Comparison of ENCODE assay signal across 2 cellular contexts in genomic region chr6:84791927-84792326, GRCh38.
TF ChIP-seq lines count a peak whose summit lies in the region.

No MANE protein-coding gene starts in this region.

TF ChIP-seq in GM23338, 12 proteins besides CTCF, POLR2A, EP300 and RAD21:
- no peak for TF ChIP-seq EZH2 (IDR thresholded peaks at IDR 0.05; ENCODE audit: low read depth, unreplicated experiment)
- TF ChIP-seq CREB1 (CRISPR knock-in tag; IDR thresholded peaks at IDR 0.05; ENCODE audit: low read depth) = no peak
- no peak for TF ChIP-seq ZNF114 (CRISPR knock-in tag; IDR thresholded peaks at IDR 0.05)
- no peak for TF ChIP-seq REST (IDR thresholded peaks at IDR 0.05; ENCODE audit: unreplicated experiment)
- no peak for TF ChIP-seq ZNF331 (CRISPR knock-in tag; IDR thresholded peaks at IDR 0.05; ENCODE audit: low read depth)
- TF ChIP-seq EZH2phosphoT487 (IDR thresholded peaks at IDR 0.05; ENCODE audit: unreplicated experiment) = no peak

TF ChIP-seq in K562, 482 proteins besides CTCF, POLR2A, EP300 and RAD21:
- TF ChIP-seq PKNOX1 (IDR thresholded peaks at IDR 0.05) = peak; percentile 53; the same call in 1 of the 2 replicates
- peak; percentile 59 for TF ChIP-seq MEIS2 (IDR thresholded peaks at IDR 0.05; ENCODE audit: partially characterized antibody)
- TF ChIP-seq CUX1 (CRISPR knock-in tag; IDR thresholded peaks at IDR 0.05) = no peak
- TF ChIP-seq PBX2 (CRISPR knock-in tag; IDR thresholded peaks at IDR 0.05; ENCODE audit: low read depth) = no peak
- peak; percentile 46 for TF ChIP-seq PBX2 (tag; conservative IDR thresholded peaks at IDR 0.05; ENCODE audit: low read depth)
